In genomic region chr2:161981016-161981415, GRCh38 we compare ENCODE assay signal across 21 cellular contexts.
"Had no signal": no experiment of that assay in that cellular context is flagged by ENCODE, and none has a peak within 500 bp of the region (broad histone marks: within the 10 kb centered on the region; RNA-seq: fewer than 3 reads in every experiment).

No MANE protein-coding gene starts in this region.

- H3K27me3 ChIP-seq: body of pancreas, foreskin keratinocyte, left lung, upper lobe of left lung had no signal

- H3K4me1 Mint-ChIP-seq: nephron had no signal

- ATAC-seq: body of pancreas, foreskin keratinocyte, left lung had no signal

- H3K27ac Mint-ChIP-seq: activated naive CD4-positive, alpha-beta T cell treated with anti-CD3 and anti-CD28 coated beads, Interleukin-2, amount 50 U/mL, for 24 hours; nephron had no signal

- H3K36me3 Mint-ChIP-seq: activated naive CD4-positive, alpha-beta T cell treated with anti-CD3 and anti-CD28 coated beads, Interleukin-2, amount 50 U/mL, for 24 hours had no signal

- H3K9me3 Mint-ChIP-seq: activated naive CD4-positive, alpha-beta T cell treated with anti-CD3 and anti-CD28 coated beads, Interleukin-2, amount 50 U/mL, for 24 hours; nephron had no signal

- H3K4me3 Mint-ChIP-seq: nephron had no signal

- H3K36me3 ChIP-seq: left lung, SJSA1, upper lobe of left lung had no signal

- H3K27ac ChIP-seq: body of pancreas, coronary artery, foreskin keratinocyte, left lung, SJSA1, upper lobe of left lung had no signal

- H3K4me3 ChIP-seq: body of pancreas, coronary artery, left lung, SJSA1, upper lobe of left lung had no signal

- DNase-seq: activated effector memory CD4-positive, alpha-beta T cell treated with anti-CD3 and anti-CD28 coated beads, Interleukin-2, amount 50 U/mL, for 16 hours; body of pancreas; central memory CD4-positive, alpha-beta T cell; effector CD4-positive, alpha-beta T cell; foreskin keratinocyte; glutamatergic neuron; hypothalamus; kidney; left lung; mesenchymal stem cell; nucleus accumbens; retina; stimulated activated CD4-positive, alpha-beta T cell treated with anti-CD3 and anti-CD28 coated beads, Interleukin-15, amount 100 ng/mL, for 24 hours; stimulated activated CD4-positive, alpha-beta T cell treated with anti-CD3 and anti-CD28 coated beads, Interleukin-4, amount 100 ng/mL, for 1 hour; stimulated activated naive CD4-positive, alpha-beta T cell; SW 1271 had no signal

- H3K9me3 ChIP-seq: body of pancreas, left lung, SJSA1, upper lobe of left lung had no signal

- H3K4me1 ChIP-seq: body of pancreas, SJSA1, upper lobe of left lung had no signal
